13 cellular contexts compared by ENCODE assay signal in the genomic region with DNA sequence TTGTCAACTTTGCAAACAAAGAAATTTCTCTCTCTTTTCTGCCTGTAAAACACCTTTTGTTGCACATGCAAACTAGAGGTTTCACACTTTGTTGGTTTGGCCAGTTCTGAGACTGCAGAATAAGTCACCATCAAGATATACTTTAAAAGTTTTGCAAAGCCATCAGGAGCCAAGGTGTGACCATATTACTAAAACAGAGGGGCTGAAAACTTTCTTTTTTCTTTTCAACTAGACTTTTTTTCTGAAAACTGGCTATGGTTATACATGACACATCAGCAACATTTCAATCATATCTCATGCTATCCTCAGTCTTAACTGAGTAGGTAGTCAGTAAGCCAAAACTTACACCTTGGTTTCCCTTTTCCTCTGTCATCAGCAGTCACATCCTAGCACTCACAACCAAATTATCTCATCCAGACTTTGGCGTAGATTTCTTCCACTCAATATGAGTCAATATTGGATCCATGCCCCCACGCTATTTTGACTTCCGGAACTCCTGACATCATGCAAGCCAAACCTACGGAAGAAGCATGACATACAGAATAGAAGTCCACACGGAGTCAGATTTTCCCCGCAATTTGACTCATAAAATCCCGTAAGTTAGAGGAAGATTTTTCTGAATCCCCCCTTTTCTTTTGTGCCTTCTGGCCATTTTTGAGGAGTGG. TPM values are rescaled to one million over a fixed set of nuclear protein-coding genes. Genes with fewer than 3 reads are reported as not detected.
DNase-seq lines count a peak whose midpoint lies in the region; ATAC-seq and TF ChIP-seq lines count a peak whose summit lies in the region.
"Had no signal": no experiment of that assay in that cellular context is flagged by ENCODE, and none has a peak within 500 bp of the region (broad histone marks: within the 10 kb centered on the region; RNA-seq: fewer than 3 reads in every experiment).

No MANE protein-coding gene starts in this region.

- peak overlapping the region; percentile 57 for H3K27ac Mint-ChIP-seq in activated CD4-positive, alpha-beta memory T cell treated with anti-CD3 and anti-CD28 coated beads for 36 hours

- H3K4me3 ChIP-seq in prostate gland = no peak overlapping the region
- H3K4me3 ChIP-seq: uterus had no signal

- H3K27me3 Mint-ChIP-seq in activated CD4-positive, alpha-beta memory T cell treated with anti-CD3 and anti-CD28 coated beads for 36 hours = no peaks in the 10 kb centered on the region

- ATAC-seq in GM19397 (IDR thresholded peaks at IDR 0.05; ENCODE audit: unreplicated experiment) (peak; percentile 52), HG02981 (IDR thresholded peaks at IDR 0.05; ENCODE audit: unreplicated experiment) (peak; percentile 62), GM18519 (IDR thresholded peaks at IDR 0.05; ENCODE audit: low FRiP score, unreplicated experiment) (no peak), HG03025 (IDR thresholded peaks at IDR 0.05; ENCODE audit: low FRiP score, unreplicated experiment) (no peak)

- DNase-seq in GM13977 (ENCODE audit: low spot score) = peak; percentile 22
- peak; percentile 56 for DNase-seq in activated CD4-positive, alpha-beta memory T cell treated with anti-CD3 and anti-CD28 coated beads for 36 hours
- DNase-seq in foreskin melanocyte = no peak
- DNase-seq in prostate gland (ENCODE audit: low spot score) = no peak
- DNase-seq: activated CD4-positive, alpha-beta T cell treated with anti-CD3 and anti-CD28 coated beads, Interleukin-2, amount 50 U/mL, for 4 hours; occipital lobe; SIG-M5; stimulated activated CD4-positive, alpha-beta T cell treated with anti-CD3 and anti-CD28 coated beads, Interleukin-4, amount 100 ng/mL, for 4 hours; uterus had no signal

- no peak for TF ChIP-seq POLR2A in prostate gland (IDR thresholded peaks at IDR 0.05)

- POLR2A ChIA-PET in activated CD4-positive, alpha-beta memory T cell treated with anti-CD3 and anti-CD28 coated beads for 36 hours (lab: Charles Lee) = no interaction called here

- in situ Hi-C loops in GM13977 (cut with MboI; ENCODE audit: low pct_unique_long_range_greater_than_20kb, low sequenced_read_pairs, unreplicated experiment) = no loop called here

- intact Hi-C loops in activated CD4-positive, alpha-beta memory T cell treated with anti-CD3 and anti-CD28 coated beads for 36 hours (cut with micrococcal nuclease) = loop anchor here (1.0 to 2.0 kb wide), 3 partner anchors 17 to 162 kb away; no protein-coding TSS in a partner anchor
- intact Hi-C loops in prostate gland (cut with DNase I) = no loop called here

- no peaks in the 10 kb centered on the region for H3K4me1 ChIP-seq in prostate gland (replicated peaks)
- H3K4me1 ChIP-seq: uterus had no signal

- TF ChIP-seq CTCF in GM13977 (IDR thresholded peaks at IDR 0.05; ENCODE audit: extremely low read depth, insufficient read depth, missing control alignments) (no peak), prostate gland (IDR thresholded peaks at IDR 0.05) (no peak)

- no peaks in the 10 kb centered on the region for H3K36me3 ChIP-seq in prostate gland
- H3K36me3 ChIP-seq: uterus had no signal

- H3K9me3 Mint-ChIP-seq in activated CD4-positive, alpha-beta memory T cell treated with anti-CD3 and anti-CD28 coated beads for 36 hours = no peaks in the 10 kb centered on the region

- peak overlapping the region; percentile 20 for H3K4me3 Mint-ChIP-seq in activated CD4-positive, alpha-beta memory T cell treated with anti-CD3 and anti-CD28 coated beads for 36 hours

- no peaks in the 10 kb centered on the region for H3K9me3 ChIP-seq in prostate gland
- H3K9me3 ChIP-seq: uterus had no signal

- 92% methylated on average over 7 of the region's 7 CpGs for WGBS in prostate gland

- CTCF ChIA-PET in activated CD4-positive, alpha-beta memory T cell treated with anti-CD3 and anti-CD28 coated beads for 36 hours (lab: Charles Lee) = interaction anchor here (1.2 kb wide), 1 partner anchor 123 kb away, joined by 3 read pairs; no protein-coding TSS in a partner anchor

- no peaks in the 10 kb centered on the region for H3K27me3 ChIP-seq in prostate gland (replicated peaks; ENCODE audit: insufficient read depth)
- H3K27me3 ChIP-seq: uterus had no signal

- no peak overlapping the region for H3K27ac ChIP-seq in prostate gland
- H3K27ac ChIP-seq: uterus had no signal

- peaks cover 41% of the 10 kb centered on the region for H3K4me1 Mint-ChIP-seq in activated CD4-positive, alpha-beta memory T cell treated with anti-CD3 and anti-CD28 coated beads for 36 hours (ENCODE audit: low read depth)

- H3K36me3 Mint-ChIP-seq in activated CD4-positive, alpha-beta memory T cell treated with anti-CD3 and anti-CD28 coated beads for 36 hours = peaks cover 3% of the 10 kb centered on the region

RNA-seq across cellular contexts. Expression of a gene that starts 4.1 kb away (rescaled TPM):
- 100 to 1,000 TPM; 535 to 546 TPM for total RNA-seq in activated CD4-positive, alpha-beta memory T cell treated with anti-CD3 and anti-CD28 coated beads for 36 hours
- not detected for total RNA-seq in prostate gland
- total RNA-seq: occipital lobe, uterus had no signal

Comparison
In these comparisons a context has a peak if more than half of its experiments do, and no peak if none do; other contexts are left out.
1. DNase-seq: peak in GM13977 (single experiment) and activated CD4-positive, alpha-beta memory T cell treated with anti-CD3 and anti-CD28 coated beads for 36 hours (single experiment); none in foreskin melanocyte (single experiment) and prostate gland (single experiment).
2. ATAC-seq: peak in GM19397 (single experiment) and HG02981 (single experiment); none in GM18519 (single experiment) and HG03025 (single experiment).
3. RNA of a gene that starts 4.1 kb away (total RNA-seq): 535 to 546 TPM in activated CD4-positive, alpha-beta memory T cell treated with anti-CD3 and anti-CD28 coated beads for 36 hours; not detected in prostate gland; every median in the first group is over 100 times any median in the second.